Comparison of ENCODE assay signal across 8 cellular contexts in genomic region chr1:61081637-61082335, GRCh38. TPM values are rescaled to one million over a fixed set of nuclear protein-coding genes. Genes with fewer than 3 reads are reported as not detected.
DNase-seq lines count a peak whose midpoint lies in the region; ATAC-seq, FAIRE-seq and TF ChIP-seq lines count a peak whose summit lies in the region.

No MANE protein-coding gene starts in this region.

- H3K36me3 ChIP-seq in IMR-90 (ENCODE audit: control insufficient read depth, insufficient read depth, low read length): no peaks in the 10 kb centered on the region
- H3K36me3 ChIP-seq in GM12878 (ENCODE audit: control insufficient read depth in 2 of 2, insufficient read depth in 2 of 2, low read length in 1 of 2): no peaks in the 10 kb centered on the region
- no peaks in the 10 kb centered on the region for H3K36me3 ChIP-seq in gastrocnemius medialis

- no peak overlapping the region for H3K4ac ChIP-seq in IMR-90 (ENCODE audit: low read depth, low read length)

- ATAC-seq in IMR-90 (ENCODE audit: low read depth) (peak; percentile 18), GM12878 (no peak), gastrocnemius medialis (peak; percentile 9 to 23), HG03175 (IDR thresholded peaks at IDR 0.05; ENCODE audit: unreplicated experiment) (no peak)

- H3K9ac ChIP-seq in IMR-90 (ENCODE audit: low read depth, low read length) (no peak overlapping the region), GM12878 (ENCODE audit: control insufficient read depth, insufficient read depth, low read length) (no peak overlapping the region)

- H3K4me2 ChIP-seq in IMR-90 (ENCODE audit: low read depth, low read length): peak overlapping the region; percentile 91
- no peak overlapping the region; the same call in 1 of the 2 replicates for H3K4me2 ChIP-seq in GM12878 (ENCODE audit: control insufficient read depth, insufficient read depth)

- RAD21 ChIA-PET in GM12878 (lab: Charles Lee; ENCODE audit: unreplicated experiment): no interaction called here

- H3K9me1 ChIP-seq in IMR-90 (ENCODE audit: insufficient read depth, low read length): no peaks in the 10 kb centered on the region

- SMC1A ChIA-PET in GM12878 (lab: Charles Lee; ENCODE audit: uncharacterized antibody, unreplicated experiment): no interaction called here

- CTCF ChIA-PET in IMR-90 (lab: Yijun Ruan, JAX) (interaction anchor here (0.5 to 0.9 kb wide), 2 partner anchors 256 to 730 kb away, joined by 3 to 4 read pairs; no protein-coding TSS in a partner anchor), GM12878 (lab: Yijun Ruan, JAX) (no interaction called here)

- H3K79me1 ChIP-seq in IMR-90 (ENCODE audit: low read depth in 1 of 2, low read length in 2 of 2): no peaks in the 10 kb centered on the region

- H3K14ac ChIP-seq in IMR-90 (replicated peaks; ENCODE audit: low read depth, low read length): no peak overlapping the region

- H4K20me1 ChIP-seq in IMR-90 (ENCODE audit: insufficient read depth, low read length): no peaks in the 10 kb centered on the region
- H4K20me1 ChIP-seq in GM12878 (ENCODE audit: control insufficient read depth, insufficient read depth): no peaks in the 10 kb centered on the region

- BruUV-seq in IMR-90 (replicated peaks; lab: Mats Ljungman, UMichigan) (no TSS peak), GM12878 (replicated peaks; lab: Mats Ljungman, UMichigan) (no TSS peak)

- no peak overlapping the region for H2BK20ac ChIP-seq in IMR-90 (ENCODE audit: low read depth, low read length)

- peak overlapping the region; percentile 87 for H2AFZ ChIP-seq in IMR-90 (replicated peaks; ENCODE audit: low read length, poor library complexity)
- no peak overlapping the region for H2AFZ ChIP-seq in GM12878 (ENCODE audit: control insufficient read depth, low read depth, low read length)

- TF ChIP-seq POLR2A in IMR-90 (IDR thresholded peaks at IDR 0.05; ENCODE audit: low read depth, low read length) (no peak), GM12878 (IDR thresholded peaks at IDR 0.05; ENCODE audit: low read depth, low read length) (no peak), gastrocnemius medialis (IDR thresholded peaks at IDR 0.05) (no peak)

- no peaks in the 10 kb centered on the region for H3K79me2 ChIP-seq in GM12878 (ENCODE audit: control insufficient read depth, insufficient read depth, low read length)

- H3K9me3 ChIP-seq in IMR-90 (ENCODE audit: control insufficient read depth, insufficient read depth, low read length) (no peaks in the 10 kb centered on the region), GM12878 (replicated peaks; ENCODE audit: control insufficient read depth, insufficient read depth, low read length) (no peaks in the 10 kb centered on the region; the same call in 2 of the 3 replicates), iPS-18c (ENCODE audit: control insufficient read depth, insufficient read depth, low read length) (no peaks in the 10 kb centered on the region), gastrocnemius medialis (no peaks in the 10 kb centered on the region)

- H4K8ac ChIP-seq in IMR-90 (ENCODE audit: low read depth in 2 of 2, low read length in 2 of 2): no peak overlapping the region

- TF ChIP-seq RAD21 in IMR-90 (IDR thresholded peaks at IDR 0.05; ENCODE audit: low read length) (no peak), GM12878 (IDR thresholded peaks at IDR 0.05; ENCODE audit: insufficient read depth, low read depth, low read length) (no peak)

- POLR2A ChIA-PET in IMR-90 (lab: Charles Lee; ENCODE audit: unreplicated experiment): interaction anchor here (0.6 kb wide), 1 partner anchor 27 kb away, joined by 3 read pairs; no protein-coding TSS in a partner anchor
- POLR2A ChIA-PET in GM12878 (lab: Charles Lee): interaction anchor here (0.7 kb wide), 1 partner anchor 587 kb away, joined by 5 read pairs; no protein-coding TSS in a partner anchor

- H3K56ac ChIP-seq in IMR-90 (ENCODE audit: extremely low read depth, insufficient read depth, low read length): no peak overlapping the region

- no peak for DNase-seq in AG09309 (ENCODE audit: low read depth)
- DNase-seq in IMR-90: peak; percentile 38
- DNase-seq in T-helper 2 cell: peak in 4 of 5 experiments; percentile 45 to 67 (median 58)
- no peak for DNase-seq in GM12878 (ENCODE audit: low read depth, low spot score)
- DNase-seq in gastrocnemius medialis: peak in 1 of 2 donors; percentile 46
- DNase-seq in NCI-H128 (lab: John Stamatoyannopoulos, UW; ENCODE audit: unreplicated experiment): no peak

- no peak overlapping the region for H2AK9ac ChIP-seq in IMR-90 (replicated peaks; ENCODE audit: low read depth, low read length, poor library complexity)

- 2% methylated on average over 9 of the region's 47 CpGs; no CpG with 5 or more reads in 1 of the 2 experiments for WGBS in IMR-90 (ENCODE audit: extremely low coverage in 2 of 2, insufficient read length in 1 of 2), 2 experiments
- WGBS in GM12878 (ENCODE audit: insufficient coverage, insufficient replicate concordance, low lambda C conversion rate, missing lambda C conversion rate): 7% methylated on average over 31 of the region's 47 CpGs

- H2AK5ac ChIP-seq in IMR-90 (ENCODE audit: low read depth, low read length): no peak overlapping the region

- TF ChIP-seq EP300 in GM12878 (IDR thresholded peaks at IDR 0.05; ENCODE audit: borderline replicate concordance in 1 of 2, control insufficient read depth in 1 of 2, low read depth in 2 of 2, low read length in 2 of 2): no peak

- H2BK5ac ChIP-seq in IMR-90 (ENCODE audit: low read depth, low read length, poor library complexity, severe bottlenecking): no peak overlapping the region

- H3K4me3 ChIP-seq in AG09309 (ENCODE audit: control insufficient read depth, low read depth, low read length) (peak overlapping the region; percentile 75), IMR-90 (ENCODE audit: insufficient read depth, low read depth, low read length) (peak overlapping the region; percentile 65), GM12878 (0 out of 2 replicates have a peak overlapping the region, but pooled peaks have one; percentile 39), iPS-18c (ENCODE audit: insufficient read depth, low read depth, low read length) (peak overlapping the region; percentile 53), gastrocnemius medialis (peak overlapping the region; percentile 57 to 88 (median 80))

- no peak overlapping the region for H2BK15ac ChIP-seq in IMR-90 (ENCODE audit: low read depth, low read length)

- intact Hi-C loops in IMR-90 (cut with micrococcal nuclease): no loop called here
- intact Hi-C loops in GM12878 (cut with micrococcal nuclease; ENCODE audit: unreplicated experiment): no loop called here
- intact Hi-C loops in gastrocnemius medialis (cut with DNase I; ENCODE audit: low total_unique reads): loop anchor here (1.0 to 2.0 kb wide), 5 partner anchors 29 to 255 kb away; no protein-coding TSS in a partner anchor

- no peak overlapping the region for H3K23ac ChIP-seq in IMR-90 (ENCODE audit: low read depth, low read length)

- H2BK120ac ChIP-seq in IMR-90 (ENCODE audit: low read depth, low read length): no peak overlapping the region

- no peak overlapping the region for H3K18ac ChIP-seq in IMR-90 (ENCODE audit: low read depth, low read length)

- FAIRE-seq in GM12878 (lab: Jason Lieb, UNC): no peak

- no peaks in the 10 kb centered on the region for H3K4me1 ChIP-seq in IMR-90 (ENCODE audit: control insufficient read depth, insufficient read depth, low read length)
- peaks cover 1% of the 10 kb centered on the region for H3K4me1 ChIP-seq in GM12878 (ENCODE audit: control insufficient read depth, insufficient read depth, low read length)
- H3K4me1 ChIP-seq in gastrocnemius medialis: peaks cover 53 to 54% of the 10 kb centered on the region in 2 donors

- H4K5ac ChIP-seq in IMR-90 (ENCODE audit: low read depth, low read length): no peak overlapping the region

- in situ Hi-C loops in IMR-90 (cut with MboI; ENCODE audit: low sequenced_read_pairs): no loop called here
- in situ Hi-C loops in GM12878 (cut with MboI): no loop called here
- in situ Hi-C loops in gastrocnemius medialis (cut with MboI; ENCODE audit: low sequenced_read_pairs in 4 of 4): loop anchor here in 2 of 4 donors (10.0 kb wide), 2 partner anchors 103 to 253 kb away; no protein-coding TSS in a partner anchor

- H4K91ac ChIP-seq in IMR-90 (ENCODE audit: insufficient read depth, low read depth, low read length): no peak overlapping the region

- no peaks in the 10 kb centered on the region for H3K27me3 ChIP-seq in IMR-90 (ENCODE audit: control insufficient read depth, insufficient read depth, low read length)
- H3K27me3 ChIP-seq in GM12878 (replicated peaks in 1 of 2; ENCODE audit: control insufficient read depth in 2 of 2, insufficient read depth in 2 of 2, low read length in 1 of 2): peaks cover 2 to 31% of the 10 kb centered on the region in 2 experiments
- no peaks in the 10 kb centered on the region for H3K27me3 ChIP-seq in gastrocnemius medialis

- dilution Hi-C loops in IMR-90 (cut with HindIII; ENCODE audit: low sequenced_read_pairs, unreplicated experiment): no loop called here

- no peak overlapping the region for H3K27ac ChIP-seq in IMR-90 (ENCODE audit: insufficient read depth, low read length)
- H3K27ac ChIP-seq in GM12878 (ENCODE audit: control insufficient read depth, insufficient read depth): no peak overlapping the region
- H3K27ac ChIP-seq in gastrocnemius medialis: peak overlapping the region; percentile 90 to 96 (median 95)

- TF ChIP-seq CTCF in AG09309 (IDR thresholded peaks at IDR 0.05; ENCODE audit: control insufficient read depth, insufficient read depth, low read depth, low read length, missing control alignments): no peak
- TF ChIP-seq CTCF in IMR-90 (conservative IDR thresholded peaks at IDR 0.05; ENCODE audit: low read depth, low read length): no peak
- TF ChIP-seq CTCF in GM12878 (IDR thresholded peaks at IDR 0.05 in 2 of 3, conservative IDR thresholded peaks at IDR 0.05 in 1 of 3; ENCODE audit: control insufficient read depth in 2 of 3, extremely low read depth in 1 of 3, insufficient read depth in 1 of 3, low read depth in 3 of 3, low read length in 3 of 3): no peak
- no peak for TF ChIP-seq CTCF in gastrocnemius medialis (IDR thresholded peaks at IDR 0.05 in 4 of 5, conservative IDR thresholded peaks at IDR 0.05 in 1 of 5)

RNA-seq across cellular contexts. Expression of gene NFIA, which starts 0.6 kb away (rescaled TPM):
- total RNA-seq in IMR-90 (2012; rRNA removed) (2.2 TPM in 2 replicates), GM12878 (2014; rRNA removed) (not detected in 2 replicates), GM12878 (2014; rRNA removed; fragmentation: Illumina TruSeq; extraction: Trizol) (not detected in 2 replicates), GM12878 (2021) (0.10 and 0.29 TPM in 2 replicates), gastrocnemius medialis (10 to 100 TPM; 12.9 to 27.0 (median 26.6) TPM)
- polyA plus RNA-seq in IMR-90 (2012; rRNA removed) (1.6 and 1.8 TPM in 2 replicates), GM12878 (2011; rRNA removed) (0.03 TPM in 1 of 2 replicates, not detected in the other), GM12878 (2014; fragmentation: Illumina TruSeq; extraction: Trizol) (not detected in 2 replicates), GM12878 (2014; fragmentation: Nextera tagmentation; extraction: Ambion mirVana) (not detected), GM12878 (2014; rRNA removed) (not detected in 2 replicates), GM12878 (2016; fragmentation: Nextera tagmentation; extraction: Ambion mirVana) (under 1 TPM in 1 of 2 experiments, not detected in 1; 0.16 TPM)
- 0.60 and 1.2 TPM in 2 replicates for polyA plus RNA-seq in IMR-90 (2012; cell fraction: cytosol; rRNA removed)
- 0.83 and 1.2 TPM in 2 replicates for polyA plus RNA-seq in IMR-90 (2012; cell fraction: nucleus; rRNA removed; ENCODE audit: low replicate concordance)
- total RNA-seq in GM12878 (2013; cell fraction: nucleolus; rRNA removed): not detected in 2 replicates
- polyA plus RNA-seq in GM12878 (2011; ENCODE audit: low read depth): not detected
- not detected in 2 replicates for polyA plus RNA-seq in GM12878 (2011; cell fraction: cytosol; rRNA removed)
- polyA plus RNA-seq in GM12878 (2011; cell fraction: nucleus; rRNA removed): not detected in 2 replicates
- polyA plus RNA-seq in GM12878 (2012): not detected in 2 replicates
- polyA minus RNA-seq in GM12878 (2011; rRNA and poly(A)+ RNA removed): 0.07 and 0.10 TPM in 2 replicates
- polyA minus RNA-seq in GM12878 (2011; cell fraction: cytosol; rRNA and poly(A)+ RNA removed): 0.42 and 1.2 TPM in 2 replicates
- 0.19 TPM in 1 of 2 replicates, not detected in the other for polyA minus RNA-seq in GM12878 (2011; cell fraction: nucleus; rRNA and poly(A)+ RNA removed)

Comparison
In these comparisons a context has a peak if more than half of its experiments do, and no peak if none do; other contexts are left out.
1. DNase-seq: peak in IMR-90 (single experiment) and T-helper 2 cell (4 of 5); none in AG09309 (single experiment), GM12878 (single experiment) and NCI-H128 (single experiment).
2. ATAC-seq: peak in IMR-90 (single experiment) and gastrocnemius medialis (2 of 2); none in GM12878 (single experiment) and HG03175 (single experiment).
3. H3K27ac ChIP-seq: peak in gastrocnemius medialis (4 of 4); none in IMR-90 (single experiment) and GM12878 (single experiment).
4. Peak in every context shown above with its lines, with median percentiles within 50 percentile points of each other: H3K4me3 ChIP-seq.